ENCODE assay signal across 1 cellular context in genomic region chr2:150729495-150729955, GRCh38.
TF ChIP-seq lines count a peak whose summit lies in the region.

No MANE protein-coding gene starts in this region.

TF ChIP-seq in liver, 16 proteins besides CTCF, POLR2A, EP300 and RAD21 (continued from another document):
- TF ChIP-seq ZBTB33 (IDR thresholded peaks at IDR 0.05) (peak; percentile 41), MAX (IDR thresholded peaks at IDR 0.05) (peak; percentile 21), JUND (IDR thresholded peaks at IDR 0.05) (peak in 1 of 2 donors; percentile 18), SP1 (IDR thresholded peaks at IDR 0.05) (peak; percentile 74)
- TF ChIP-seq, protein P1, sequence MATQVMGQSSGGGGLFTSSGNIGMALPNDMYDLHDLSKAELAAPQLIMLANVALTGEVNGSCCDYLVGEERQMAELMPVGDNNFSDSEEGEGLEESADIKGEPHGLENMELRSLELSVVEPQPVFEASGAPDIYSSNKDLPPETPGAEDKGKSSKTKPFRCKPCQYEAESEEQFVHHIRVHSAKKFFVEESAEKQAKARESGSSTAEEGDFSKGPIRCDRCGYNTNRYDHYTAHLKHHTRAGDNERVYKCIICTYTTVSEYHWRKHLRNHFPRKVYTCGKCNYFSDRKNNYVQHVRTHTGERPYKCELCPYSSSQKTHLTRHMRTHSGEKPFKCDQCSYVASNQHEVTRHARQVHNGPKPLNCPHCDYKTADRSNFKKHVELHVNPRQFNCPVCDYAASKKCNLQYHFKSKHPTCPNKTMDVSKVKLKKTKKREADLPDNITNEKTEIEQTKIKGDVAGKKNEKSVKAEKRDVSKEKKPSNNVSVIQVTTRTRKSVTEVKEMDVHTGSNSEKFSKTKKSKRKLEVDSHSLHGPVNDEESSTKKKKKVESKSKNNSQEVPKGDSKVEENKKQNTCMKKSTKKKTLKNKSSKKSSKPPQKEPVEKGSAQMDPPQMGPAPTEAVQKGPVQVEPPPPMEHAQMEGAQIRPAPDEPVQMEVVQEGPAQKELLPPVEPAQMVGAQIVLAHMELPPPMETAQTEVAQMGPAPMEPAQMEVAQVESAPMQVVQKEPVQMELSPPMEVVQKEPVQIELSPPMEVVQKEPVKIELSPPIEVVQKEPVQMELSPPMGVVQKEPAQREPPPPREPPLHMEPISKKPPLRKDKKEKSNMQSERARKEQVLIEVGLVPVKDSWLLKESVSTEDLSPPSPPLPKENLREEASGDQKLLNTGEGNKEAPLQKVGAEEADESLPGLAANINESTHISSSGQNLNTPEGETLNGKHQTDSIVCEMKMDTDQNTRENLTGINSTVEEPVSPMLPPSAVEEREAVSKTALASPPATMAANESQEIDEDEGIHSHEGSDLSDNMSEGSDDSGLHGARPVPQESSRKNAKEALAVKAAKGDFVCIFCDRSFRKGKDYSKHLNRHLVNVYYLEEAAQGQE (IDR thresholded peaks at IDR 0.05), result peak; percentile 55
